26 cellular contexts compared by ENCODE assay signal in the genomic region with DNA sequence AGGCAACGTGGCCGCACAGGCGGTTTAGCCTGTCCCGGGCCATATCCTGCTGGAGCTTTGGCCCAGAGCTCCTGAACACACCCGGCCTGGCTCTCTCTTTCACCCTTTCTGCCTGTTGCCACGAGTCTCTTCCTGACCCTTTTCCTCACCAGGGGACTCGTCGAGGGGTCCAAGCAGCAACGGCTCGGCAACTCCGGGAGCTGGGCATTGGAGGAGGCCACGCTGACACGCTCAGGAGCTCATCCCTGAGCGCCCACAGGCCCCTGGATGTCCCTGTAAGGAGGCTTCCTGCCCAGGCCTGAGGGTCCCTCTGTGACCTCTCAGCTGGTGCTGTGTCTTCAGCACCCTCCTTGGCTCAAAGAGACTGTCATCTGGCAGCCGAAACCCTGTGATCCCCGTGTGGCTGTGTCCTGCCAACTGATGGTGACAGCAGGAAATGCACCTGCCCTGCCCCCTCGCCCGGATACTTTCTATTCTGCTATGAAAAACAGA.
DNase-seq lines count a peak whose midpoint lies in the region; ATAC-seq and TF ChIP-seq lines count a peak whose summit lies in the region.
"Had no signal": no experiment of that assay in that cellular context is flagged by ENCODE, and none has a peak within 500 bp of the region (broad histone marks: within the 10 kb centered on the region; RNA-seq: fewer than 3 reads in every experiment).

No MANE protein-coding gene starts in this region.

- TF ChIP-seq CTCF in brain (conservative IDR thresholded peaks at IDR 0.05) (no peak), brain microvascular endothelial cell (IDR thresholded peaks at IDR 0.05; ENCODE audit: low read depth, low read length, missing control alignments) (no peak)

- intact Hi-C loops in posterior vena cava (cut with DNase I): no loop called here

- no peaks in the 10 kb centered on the region for H3K9me3 Mint-ChIP-seq in activated T-cell treated with anti-CD3 and anti-CD28 coated beads, Interleukin-2, amount 50 U/mL, for 72 hours
- H3K9me3 Mint-ChIP-seq in brain: peaks cover 1 to 12% (median 9%) of the 10 kb centered on the region in 5 experiments
- H3K9me3 Mint-ChIP-seq: activated naive CD8-positive, alpha-beta T cell treated with anti-CD3 and anti-CD28 coated beads, Interleukin-2, amount 10 ng/mL, durations not matched to agents 7 days and 5 days; activated T-helper 1 cell treated with anti-CD3 and anti-CD28 coated beads, Interleukin-12 subunit alpha, Interleukin-12 subunit beta, Interleukin-2, Interleukin-4 antibody, amounts not matched to agents 30 ng/mL and 10 ng/mL and 1 ng/mL, durations not matched to agents 14 hours and 24 hours and 36 hours had no signal

- in situ Hi-C loops in brain microvascular endothelial cell (cut with HindIII; ENCODE audit: low pct_ligation_motif_present, low sequenced_read_pairs): no loop called here

- no peak overlapping the region for H3K4me3 Mint-ChIP-seq in activated T-cell treated with anti-CD3 and anti-CD28 coated beads, Interleukin-2, amount 50 U/mL, for 72 hours
- H3K4me3 Mint-ChIP-seq in brain: no peak overlapping the region
- H3K4me3 Mint-ChIP-seq: activated naive CD8-positive, alpha-beta T cell treated with anti-CD3 and anti-CD28 coated beads, Interleukin-2, amount 10 ng/mL, durations not matched to agents 7 days and 5 days; activated T-helper 1 cell treated with anti-CD3 and anti-CD28 coated beads, Interleukin-12 subunit alpha, Interleukin-12 subunit beta, Interleukin-2, Interleukin-4 antibody, amounts not matched to agents 30 ng/mL and 10 ng/mL and 1 ng/mL, durations not matched to agents 14 hours and 24 hours and 36 hours had no signal

- H3K4me3 ChIP-seq in brain microvascular endothelial cell (ENCODE audit: low read depth, low read length): no peak overlapping the region
- H3K4me3 ChIP-seq: gastrocnemius medialis, suprapubic skin, vagina had no signal

- H3K36me3 ChIP-seq in brain microvascular endothelial cell (replicated peaks): no peaks in the 10 kb centered on the region
- H3K36me3 ChIP-seq: BE2C, gastrocnemius medialis, suprapubic skin, vagina had no signal

- no peaks in the 10 kb centered on the region for H3K27me3 ChIP-seq in brain microvascular endothelial cell (replicated peaks)
- H3K27me3 ChIP-seq: BE2C, gastrocnemius medialis, suprapubic skin, vagina had no signal

- no peak overlapping the region for H3K27ac Mint-ChIP-seq in activated T-cell treated with anti-CD3 and anti-CD28 coated beads, Interleukin-2, amount 50 U/mL, for 72 hours
- H3K27ac Mint-ChIP-seq in brain: peak overlapping the region in 4 of 5 experiments; percentile 15 to 94 (median 56)
- H3K27ac Mint-ChIP-seq: activated naive CD8-positive, alpha-beta T cell treated with anti-CD3 and anti-CD28 coated beads, Interleukin-2, amount 10 ng/mL, durations not matched to agents 7 days and 5 days; activated T-helper 1 cell treated with anti-CD3 and anti-CD28 coated beads, Interleukin-12 subunit alpha, Interleukin-12 subunit beta, Interleukin-2, Interleukin-4 antibody, amounts not matched to agents 30 ng/mL and 10 ng/mL and 1 ng/mL, durations not matched to agents 14 hours and 24 hours and 36 hours had no signal

- DNase-seq in activated T-cell treated with anti-CD3 and anti-CD28 coated beads, Interleukin-2, amount 50 U/mL, for 1 hour: peak; percentile 22
- no peak for DNase-seq in activated T-cell treated with anti-CD3 and anti-CD28 coated beads, Interleukin-2, amount 50 U/mL, for 72 hours
- DNase-seq in posterior vena cava (ENCODE audit: low spot score) (peak; percentile 67), brain microvascular endothelial cell (no peak), NCI-H524 treated with DMSO at 0.1 percent for 48 hours (lab: John Stamatoyannopoulos, UW) (no peak), cortex of kidney (lab: John Stamatoyannopoulos, UW) (no peak)
- DNase-seq: activated CD4-positive, alpha-beta T cell treated with anti-CD3 and anti-CD28 coated beads, Interleukin-2, amount 50 U/mL, for 48 hours; activated naive CD8-positive, alpha-beta T cell treated with anti-CD3 and anti-CD28 coated beads, Interleukin-2, amount 10 ng/mL, durations not matched to agents 7 days and 5 days; BE2C; Caco-2; erythroblast; gastrocnemius medialis; GOT3; islet precursor cell; KBM-7; NCI-H1694; NCI-H774; PC-3; SHP77 treated with DMSO at 0.1 percent for 48 hours had no signal

- H3K27ac ChIP-seq in brain microvascular endothelial cell: no peak overlapping the region
- H3K27ac ChIP-seq: gastrocnemius medialis, suprapubic skin, vagina, VCaP had no signal

- no peak for ATAC-seq in activated T-cell treated with anti-CD3 and anti-CD28 coated beads, Interleukin-2, amount 50 U/mL, for 72 hours (replicated peaks in 1 of 2)
- ATAC-seq in GM21619 (IDR thresholded peaks at IDR 0.05; ENCODE audit: unreplicated experiment): peak; percentile 59
- ATAC-seq: gastrocnemius medialis, PC-3, sciatic nerve had no signal

- H3K4me1 Mint-ChIP-seq in activated T-cell treated with anti-CD3 and anti-CD28 coated beads, Interleukin-2, amount 50 U/mL, for 72 hours (ENCODE audit: low read depth): no peaks in the 10 kb centered on the region
- peaks cover 49% of the 10 kb centered on the region for H3K4me1 Mint-ChIP-seq in brain
- H3K4me1 Mint-ChIP-seq: activated naive CD8-positive, alpha-beta T cell treated with anti-CD3 and anti-CD28 coated beads, Interleukin-2, amount 10 ng/mL, durations not matched to agents 7 days and 5 days had no signal

- no peaks in the 10 kb centered on the region for H3K36me3 Mint-ChIP-seq in activated T-cell treated with anti-CD3 and anti-CD28 coated beads, Interleukin-2, amount 50 U/mL, for 72 hours (ENCODE audit: insufficient read depth in 2 of 2)
- peaks cover 14% of the 10 kb centered on the region for H3K36me3 Mint-ChIP-seq in brain
- H3K36me3 Mint-ChIP-seq: activated naive CD8-positive, alpha-beta T cell treated with anti-CD3 and anti-CD28 coated beads, Interleukin-2, amount 10 ng/mL, durations not matched to agents 7 days and 5 days had no signal

- no peaks in the 10 kb centered on the region for H3K27me3 Mint-ChIP-seq in activated T-cell treated with anti-CD3 and anti-CD28 coated beads, Interleukin-2, amount 50 U/mL, for 72 hours (ENCODE audit: low read depth)
- H3K27me3 Mint-ChIP-seq in brain: peaks cover 9% of the 10 kb centered on the region

Comparison
In these comparisons a context has a peak if more than half of its experiments do, and no peak if none do; other contexts are left out.
1. DNase-seq: peak in activated T-cell treated with anti-CD3 and anti-CD28 coated beads, Interleukin-2, amount 50 U/mL, for 1 hour (single experiment) and posterior vena cava (single experiment); none in activated T-cell treated with anti-CD3 and anti-CD28 coated beads, Interleukin-2, amount 50 U/mL, for 72 hours (0 of 2), brain microvascular endothelial cell (single experiment), NCI-H524 treated with DMSO at 0.1 percent for 48 hours (single experiment) and cortex of kidney (single experiment).